9 cellular contexts compared by ENCODE assay signal in genomic region chr22:30560643-30561202, GRCh38. TPM values are rescaled to one million over a fixed set of nuclear protein-coding genes. Genes with fewer than 3 reads are reported as not detected.
DNase-seq lines count a peak whose midpoint lies in the region; TF ChIP-seq lines count a peak whose summit lies in the region.
"Not testable (repeated sequence)": the region's sequence is repeated elsewhere in the genome, so short reads cannot be mapped to it uniquely, and the experiment has no call there.
"Had no signal": no experiment of that assay in that cellular context is flagged by ENCODE, and none has a peak within 500 bp of the region (broad histone marks: within the 10 kb centered on the region; RNA-seq: fewer than 3 reads in every experiment).

No MANE protein-coding gene starts in this region.

- H3K36me3 ChIP-seq in BE2C; endodermal cell (ENCODE audit: control insufficient read depth, insufficient read depth, low read length); neuronal stem cell (replicated peaks in 1 of 2; ENCODE audit: control insufficient read depth in 2 of 2, insufficient read depth in 2 of 2, low read length in 2 of 2): not testable (repeated sequence)

- 89 to 92% methylated on average over 7 to 11 of the region's 11 CpGs for WGBS in endodermal cell (ENCODE audit: insufficient coverage in 1 of 2, insufficient read length in 1 of 2), 2 experiments
- WGBS in neuronal stem cell (ENCODE audit: extremely low coverage in 2 of 2, insufficient read length in 2 of 2, insufficient replicate concordance in 1 of 2), 2 donors: no CpG with 5 or more reads among the region's 11 CpGs

- CTCF ChIA-PET in activated CD4-positive, alpha-beta memory T cell treated with anti-CD3 and anti-CD28 coated beads, Interleukin-2, amount 10 ng/mL, durations not matched to agents 7 days and 5 days (lab: Charles Lee): not testable (repeated sequence)

- H2BK5ac ChIP-seq in neuronal stem cell (ENCODE audit: low read length): not testable (repeated sequence)

- H3K9me3 Mint-ChIP-seq in activated CD4-positive, alpha-beta memory T cell treated with anti-CD3 and anti-CD28 coated beads, Interleukin-2, amount 10 ng/mL, durations not matched to agents 7 days and 5 days; endodermal cell: not testable (repeated sequence)

- H3K36me3 Mint-ChIP-seq in activated CD4-positive, alpha-beta memory T cell treated with anti-CD3 and anti-CD28 coated beads, Interleukin-2, amount 10 ng/mL, durations not matched to agents 7 days and 5 days (ENCODE audit: low read depth); endodermal cell (ENCODE audit: low read depth): not testable (repeated sequence)

- not testable (repeated sequence) for DNase-seq in BE2C; neuronal stem cell (ENCODE audit: low spot score)
- peak; percentile 24 for DNase-seq in HCEC 1CT
- peak; percentile 6 for DNase-seq in NCI-H82 treated with DMSO at 0.1 percent for 48 hours (lab: John Stamatoyannopoulos, UW; ENCODE audit: unreplicated experiment)
- DNase-seq in activated CD4-positive, alpha-beta memory T cell treated with anti-CD3 and anti-CD28 coated beads, Interleukin-2, amount 10 ng/mL, durations not matched to agents 7 days and 5 days: peak; percentile 21
- DNase-seq in endodermal cell: peak; percentile 69

- H2AK5ac ChIP-seq in neuronal stem cell (ENCODE audit: low read depth, low read length): not testable (repeated sequence)

- H3K23ac ChIP-seq in neuronal stem cell (ENCODE audit: low read depth, low read length, poor library complexity): not testable (repeated sequence)

- H4K8ac ChIP-seq in neuronal stem cell (ENCODE audit: low read depth, low read length): not testable (repeated sequence)

- H3K27me3 Mint-ChIP-seq in activated CD4-positive, alpha-beta memory T cell treated with anti-CD3 and anti-CD28 coated beads, Interleukin-2, amount 10 ng/mL, durations not matched to agents 7 days and 5 days; endodermal cell (ENCODE audit: insufficient read depth): not testable (repeated sequence)

- not testable (repeated sequence) for H2BK15ac ChIP-seq in neuronal stem cell (ENCODE audit: low read length)

- TF ChIP-seq CTCF in BE2C (IDR thresholded peaks at IDR 0.05; ENCODE audit: low read depth, low read length) (0 out of 2 replicates have a peak, but pooled peaks have one; percentile 14), endodermal cell (conservative IDR thresholded peaks at IDR 0.05) (peak; percentile 55)

- not testable (repeated sequence) for H3K4me2 ChIP-seq in neuronal stem cell (ENCODE audit: insufficient read depth, low read length, poor library complexity, severe bottlenecking)

- H3K9ac ChIP-seq in endodermal cell (ENCODE audit: extremely low read depth, low read length, poor library complexity, severe bottlenecking); neuronal stem cell (ENCODE audit: low read depth, low read length, poor library complexity): not testable (repeated sequence)

- not testable (repeated sequence) for H3K27ac ChIP-seq in endodermal cell (ENCODE audit: low read depth, low read length); neuronal stem cell (replicated peaks; ENCODE audit: low read length)

- not testable (repeated sequence) for H4K91ac ChIP-seq in neuronal stem cell (ENCODE audit: low read depth, low read length, poor library complexity)

- H3K27me3 ChIP-seq in BE2C; endodermal cell (ENCODE audit: control insufficient read depth, insufficient read depth, low read length, poor library complexity, severe bottlenecking); neuronal stem cell (ENCODE audit: control insufficient read depth in 3 of 3, insufficient read depth in 3 of 3, low read depth in 1 of 3, low read length in 3 of 3): not testable (repeated sequence)

- H3K4me1 Mint-ChIP-seq in activated CD4-positive, alpha-beta memory T cell treated with anti-CD3 and anti-CD28 coated beads, Interleukin-2, amount 10 ng/mL, durations not matched to agents 7 days and 5 days: not testable (repeated sequence)
- peaks cover 15% of the 10 kb centered on the region for H3K4me1 Mint-ChIP-seq in endodermal cell

- H2BK120ac ChIP-seq in neuronal stem cell (ENCODE audit: low read depth, low read length): not testable (repeated sequence)

- H2BK12ac ChIP-seq in neuronal stem cell (ENCODE audit: low read length): not testable (repeated sequence)

- not testable (repeated sequence) for H3K27ac Mint-ChIP-seq in activated CD4-positive, alpha-beta memory T cell treated with anti-CD3 and anti-CD28 coated beads, Interleukin-2, amount 10 ng/mL, durations not matched to agents 7 days and 5 days; endodermal cell

- H3K4me3 Mint-ChIP-seq in activated CD4-positive, alpha-beta memory T cell treated with anti-CD3 and anti-CD28 coated beads, Interleukin-2, amount 10 ng/mL, durations not matched to agents 7 days and 5 days; endodermal cell: not testable (repeated sequence)

- peak overlapping the region; percentile 75 for H2AFZ ChIP-seq in neuronal stem cell (ENCODE audit: low read length)

- H3K4me3 ChIP-seq in BE2C (ENCODE audit: low read depth, low read length); endodermal cell (ENCODE audit: low read length); neuronal stem cell (ENCODE audit: low read length in 2 of 2): not testable (repeated sequence)

- H3K9me3 ChIP-seq in BE2C; endodermal cell (ENCODE audit: control insufficient read depth, low read length); neuronal stem cell (replicated peaks in 1 of 2; ENCODE audit: control insufficient read depth in 2 of 2, insufficient read depth in 1 of 2, low read depth in 1 of 2, low read length in 2 of 2): not testable (repeated sequence)

- H3K79me1 ChIP-seq in neuronal stem cell (ENCODE audit: low read depth, low read length): not testable (repeated sequence)

- not testable (repeated sequence) for H3K4ac ChIP-seq in neuronal stem cell (ENCODE audit: low read length)

- not testable (repeated sequence) for H3K4me1 ChIP-seq in BE2C; endodermal cell (ENCODE audit: control insufficient read depth, insufficient read depth, low read length); neuronal stem cell (ENCODE audit: control insufficient read depth in 2 of 2, insufficient read depth in 1 of 2, low read depth in 1 of 2, low read length in 2 of 2)

- POLR2A ChIA-PET in activated CD4-positive, alpha-beta memory T cell treated with anti-CD3 and anti-CD28 coated beads, Interleukin-2, amount 10 ng/mL, durations not matched to agents 7 days and 5 days (lab: Charles Lee): not testable (repeated sequence)

- H3K18ac ChIP-seq in neuronal stem cell (ENCODE audit: low read length): not testable (repeated sequence)

- not testable (repeated sequence) for H3K14ac ChIP-seq in neuronal stem cell (ENCODE audit: low read length)

RNA-seq across cellular contexts. Expression of gene GAL3ST1, which starts 13.7 kb away (rescaled TPM):
- polyA plus RNA-seq in BE2C (2012; ENCODE audit: insufficient read depth, insufficient read length, low read depth): not detected
- not detected for total RNA-seq in activated CD4-positive, alpha-beta memory T cell treated with anti-CD3 and anti-CD28 coated beads, Interleukin-2, amount 10 ng/mL, durations not matched to agents 7 days and 5 days
- total RNA-seq in endodermal cell: 10 to 100 TPM; 26.4 to 28.3 TPM
- polyA plus RNA-seq in endodermal cell (2013, experiment 1 of 2): 9.8 TPM
- 10.4 TPM for polyA plus RNA-seq in endodermal cell (2013, experiment 2 of 2)
- 13.1 TPM for polyA plus RNA-seq in neuronal stem cell (2013, experiment 1 of 2)
- polyA plus RNA-seq in neuronal stem cell (2013, experiment 2 of 2): 11.8 TPM
- total RNA-seq: activated T-helper 1 cell treated with anti-CD3 and anti-CD28 coated beads, Interleukin-12 subunit alpha, Interleukin-12 subunit beta, Interleukin-2, Interleukin-4 antibody, amounts not matched to agents 30 ng/mL and 10 ng/mL and 1 ng/mL, durations not matched to agents 14 hours and 24 hours and 36 hours had no signal

RNA-seq across cellular contexts. Expression of gene SEC14L6, which starts 14.2 kb away (rescaled TPM):
- polyA plus RNA-seq in BE2C (2012; ENCODE audit: insufficient read depth, insufficient read length, low read depth): not detected
- not detected for total RNA-seq in activated CD4-positive, alpha-beta memory T cell treated with anti-CD3 and anti-CD28 coated beads, Interleukin-2, amount 10 ng/mL, durations not matched to agents 7 days and 5 days
- total RNA-seq in endodermal cell: 1 to 10 TPM; 1.6 to 2.1 TPM
- polyA plus RNA-seq in endodermal cell (2013, experiment 1 of 2): 1.3 TPM
- polyA plus RNA-seq in endodermal cell (2013, experiment 2 of 2): 1.2 TPM
- 1.6 TPM for polyA plus RNA-seq in neuronal stem cell (2013, experiment 1 of 2)
- 1.8 TPM for polyA plus RNA-seq in neuronal stem cell (2013, experiment 2 of 2)
- total RNA-seq: activated T-helper 1 cell treated with anti-CD3 and anti-CD28 coated beads, Interleukin-12 subunit alpha, Interleukin-12 subunit beta, Interleukin-2, Interleukin-4 antibody, amounts not matched to agents 30 ng/mL and 10 ng/mL and 1 ng/mL, durations not matched to agents 14 hours and 24 hours and 36 hours had no signal

RNA-seq across cellular contexts. Expression of gene PES1, which starts 31.0 kb away (rescaled TPM):
- polyA plus RNA-seq in BE2C (2012; ENCODE audit: insufficient read depth, insufficient read length, low read depth): 446 TPM
- 10 to 100 TPM; 48.3 to 54.9 TPM for total RNA-seq in activated CD4-positive, alpha-beta memory T cell treated with anti-CD3 and anti-CD28 coated beads, Interleukin-2, amount 10 ng/mL, durations not matched to agents 7 days and 5 days
- 10 to 100 TPM; 78.7 to 90.2 TPM for total RNA-seq in endodermal cell
- polyA plus RNA-seq in endodermal cell (2013, experiment 1 of 2): 55.6 TPM
- 52.0 TPM for polyA plus RNA-seq in endodermal cell (2013, experiment 2 of 2)
- polyA plus RNA-seq in neuronal stem cell (2013, experiment 1 of 2): 42.0 TPM
- 42.4 TPM for polyA plus RNA-seq in neuronal stem cell (2013, experiment 2 of 2)

RNA-seq across cellular contexts. Expression of gene TCN2, which starts 46.3 kb away (rescaled TPM):
- polyA plus RNA-seq in BE2C (2012; ENCODE audit: insufficient read depth, insufficient read length, low read depth): 2.5 TPM
- 1 to 10 TPM; 1.7 to 1.9 TPM for total RNA-seq in activated CD4-positive, alpha-beta memory T cell treated with anti-CD3 and anti-CD28 coated beads, Interleukin-2, amount 10 ng/mL, durations not matched to agents 7 days and 5 days
- total RNA-seq in endodermal cell: 10 to 100 TPM; 71.8 to 73.6 TPM
- 42.4 TPM for polyA plus RNA-seq in endodermal cell (2013, experiment 1 of 2)
- 38.7 TPM for polyA plus RNA-seq in endodermal cell (2013, experiment 2 of 2)
- 22.2 TPM for polyA plus RNA-seq in neuronal stem cell (2013, experiment 1 of 2)
- 21.8 TPM for polyA plus RNA-seq in neuronal stem cell (2013, experiment 2 of 2)

RNA-seq across cellular contexts. Expression of gene SEC14L4, which starts 55.2 kb away (rescaled TPM):
- polyA plus RNA-seq in BE2C (2012; ENCODE audit: insufficient read depth, insufficient read length, low read depth): not detected
- not detected for total RNA-seq in activated CD4-positive, alpha-beta memory T cell treated with anti-CD3 and anti-CD28 coated beads, Interleukin-2, amount 10 ng/mL, durations not matched to agents 7 days and 5 days
- under 1 TPM; 0.49 to 0.62 TPM for total RNA-seq in endodermal cell
- 0.21 TPM for polyA plus RNA-seq in endodermal cell (2013, experiment 1 of 2)
- not detected for polyA plus RNA-seq in endodermal cell (2013, experiment 2 of 2)
- polyA plus RNA-seq in neuronal stem cell (2013, experiment 1 of 2): 0.46 TPM
- 0.25 TPM for polyA plus RNA-seq in neuronal stem cell (2013, experiment 2 of 2)
- total RNA-seq: activated T-helper 1 cell treated with anti-CD3 and anti-CD28 coated beads, Interleukin-12 subunit alpha, Interleukin-12 subunit beta, Interleukin-2, Interleukin-4 antibody, amounts not matched to agents 30 ng/mL and 10 ng/mL and 1 ng/mL, durations not matched to agents 14 hours and 24 hours and 36 hours; Caco-2; Right ventricle myocardium inferior had no signal

Comparison
In these comparisons a context has a peak if more than half of its experiments do, and no peak if none do; other contexts are left out.
1. RNA of gene GAL3ST1, which starts 13.7 kb away (total RNA-seq): 26.4 to 28.3 TPM in endodermal cell; not detected in activated CD4-positive, alpha-beta memory T cell treated with anti-CD3 and anti-CD28 coated beads, Interleukin-2, amount 10 ng/mL, durations not matched to agents 7 days and 5 days; every median in the first group is over 10 times any median in the second.